ENCODE assay signal across 8 cellular contexts in the genomic region with DNA sequence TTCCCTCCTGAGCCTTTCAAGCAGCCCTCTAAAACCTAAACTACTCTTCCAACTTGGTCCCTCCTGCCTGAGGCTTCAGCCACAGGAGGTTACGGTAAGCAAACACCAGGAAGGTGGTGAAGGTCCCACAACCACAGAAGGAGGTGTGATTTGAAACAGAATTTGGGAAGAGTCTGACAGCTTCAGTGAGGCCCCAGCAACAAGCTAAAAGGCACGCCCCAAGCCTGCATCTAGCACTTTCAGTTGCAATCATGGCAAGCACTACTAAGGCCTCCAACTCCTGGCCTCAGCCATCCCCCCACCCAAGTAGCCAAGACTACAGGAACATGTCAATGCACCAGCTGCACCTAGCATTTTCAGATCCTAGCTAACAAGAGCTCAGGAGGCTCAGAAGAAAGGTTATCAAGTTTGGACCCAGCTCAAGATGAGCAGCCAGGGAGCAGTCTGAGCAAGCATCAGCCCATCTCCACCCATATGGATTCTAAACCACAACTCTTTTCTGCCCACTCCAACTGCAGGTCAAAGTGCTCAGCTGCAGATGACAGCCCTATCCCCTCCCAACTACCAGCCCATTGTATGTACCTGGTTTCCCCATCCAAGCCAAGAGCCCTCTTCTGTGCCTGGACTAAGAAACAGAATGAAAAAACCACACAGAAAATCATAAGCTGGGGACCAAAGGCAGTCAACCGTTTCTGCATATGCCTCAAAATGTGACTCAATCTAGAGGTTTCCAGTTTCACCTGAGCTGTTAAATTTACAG. TPM values are rescaled to one million over a fixed set of nuclear protein-coding genes. Genes with fewer than 3 reads are reported as not detected.
DNase-seq lines count a peak whose midpoint lies in the region; ATAC-seq and TF ChIP-seq lines count a peak whose summit lies in the region.

No MANE protein-coding gene starts in this region.

- no peaks in the 10 kb centered on the region for H3K79me1 ChIP-seq in neuronal stem cell (ENCODE audit: low read depth, low read length)

- no peak overlapping the region for H3K14ac ChIP-seq in neuronal stem cell (ENCODE audit: low read length)

- H3K27ac Mint-ChIP-seq in CD8-positive, alpha-beta memory T cell = peak overlapping the region; percentile 97 to 100 (median 99)

- peaks cover 85 to 94% (median 92%) of the 10 kb centered on the region in 3 donors for H3K4me1 Mint-ChIP-seq in CD8-positive, alpha-beta memory T cell

- ATAC-seq in GM21576 (IDR thresholded peaks at IDR 0.05; ENCODE audit: unreplicated experiment) = peak; percentile 26

- H3K4me3 ChIP-seq in CD8-positive, alpha-beta memory T cell (ENCODE audit: low read length) = peak overlapping the region; percentile 70
- H3K4me3 ChIP-seq in OCI-LY1 (ENCODE audit: low read depth, low read length, poor library complexity, severe bottlenecking) (no peak overlapping the region), neuronal stem cell (ENCODE audit: low read length in 2 of 2) (no peak overlapping the region), WERI-Rb-1 (ENCODE audit: low read depth, low read length) (no peak overlapping the region)

- H2AFZ ChIP-seq in OCI-LY1 (ENCODE audit: low read length) = no peak overlapping the region
- H2AFZ ChIP-seq in neuronal stem cell (ENCODE audit: low read length) = no peak overlapping the region

- H3K18ac ChIP-seq in neuronal stem cell (ENCODE audit: low read length) = peak overlapping the region; percentile 89

- peaks cover 89% of the 10 kb centered on the region for H3K4me1 ChIP-seq in CD8-positive, alpha-beta memory T cell (ENCODE audit: insufficient read depth, low read length)
- H3K4me1 ChIP-seq in OCI-LY1 (ENCODE audit: insufficient read depth, low read length, severe bottlenecking) (peaks cover 47% of the 10 kb centered on the region), neuronal stem cell (ENCODE audit: control insufficient read depth in 2 of 2, insufficient read depth in 1 of 2, low read depth in 1 of 2, low read length in 2 of 2) (peaks cover 40 to 42% of the 10 kb centered on the region in 2 donors)

- H3K23ac ChIP-seq in neuronal stem cell (ENCODE audit: low read depth, low read length, poor library complexity) = no peak overlapping the region

- H3K4ac ChIP-seq in neuronal stem cell (ENCODE audit: low read length) = no peak overlapping the region

- peak overlapping the region; percentile 35 for H2BK5ac ChIP-seq in neuronal stem cell (ENCODE audit: low read length)

- H3K9ac ChIP-seq in OCI-LY1 (ENCODE audit: low read length) = no peak overlapping the region; the same call in 1 of the 2 replicates
- no peak overlapping the region for H3K9ac ChIP-seq in neuronal stem cell (ENCODE audit: low read depth, low read length, poor library complexity)

- no peaks in the 10 kb centered on the region; the same call in 1 of the 2 replicates for H3F3A ChIP-seq in OCI-LY1 (ENCODE audit: insufficient read depth, low read length)

- H4K91ac ChIP-seq in neuronal stem cell (ENCODE audit: low read depth, low read length, poor library complexity) = no peak overlapping the region

- H3K4me2 ChIP-seq in OCI-LY1 (ENCODE audit: low read length) (peak overlapping the region; percentile 30; the same call in 1 of the 2 replicates), neuronal stem cell (ENCODE audit: insufficient read depth, low read length, poor library complexity, severe bottlenecking) (no peak overlapping the region)

- peaks cover 5 to 30% (median 7%) of the 10 kb centered on the region in 3 donors for H3K36me3 Mint-ChIP-seq in CD8-positive, alpha-beta memory T cell

- no peaks in the 10 kb centered on the region for H3K27me3 ChIP-seq in CD8-positive, alpha-beta memory T cell (ENCODE audit: insufficient read depth, low read length, poor library complexity, severe bottlenecking)
- no peaks in the 10 kb centered on the region for H3K27me3 ChIP-seq in OCI-LY1 (ENCODE audit: insufficient read depth, low read length)
- no peaks in the 10 kb centered on the region for H3K27me3 ChIP-seq in neuronal stem cell (ENCODE audit: control insufficient read depth in 3 of 3, insufficient read depth in 3 of 3, low read depth in 1 of 3, low read length in 3 of 3)
- no peaks in the 10 kb centered on the region for H3K27me3 ChIP-seq in WERI-Rb-1 (ENCODE audit: insufficient read depth, low read depth, severe bottlenecking)

- WGBS in neuronal stem cell (ENCODE audit: extremely low coverage in 2 of 2, insufficient read length in 2 of 2, insufficient replicate concordance in 1 of 2), 2 donors = no CpG with 5 or more reads among the region's 3 CpGs

- no peaks in the 10 kb centered on the region for H4K20me1 ChIP-seq in OCI-LY1 (ENCODE audit: insufficient read depth, low read length)

- H3K9me2 ChIP-seq in OCI-LY1 (ENCODE audit: low read depth, low read length) = no peaks in the 10 kb centered on the region

- H3K27ac ChIP-seq in CD8-positive, alpha-beta memory T cell (ENCODE audit: low read depth, low read length) = peak overlapping the region; percentile 95
- H3K27ac ChIP-seq in OCI-LY1 (ENCODE audit: low read depth, low read length, poor library complexity, severe bottlenecking) (peak overlapping the region; percentile 74), cingulate gyrus (ENCODE audit: low read depth, low read length) (peak overlapping the region; percentile 50), neuronal stem cell (replicated peaks; ENCODE audit: low read length) (peak overlapping the region; percentile 77), WERI-Rb-1 (no peak overlapping the region)

- H2BK12ac ChIP-seq in neuronal stem cell (ENCODE audit: low read length) = no peak overlapping the region

- H2AK5ac ChIP-seq in neuronal stem cell (ENCODE audit: low read depth, low read length) = peak overlapping the region; percentile 47

- no peak overlapping the region for H4K8ac ChIP-seq in neuronal stem cell (ENCODE audit: low read depth, low read length)

- peaks cover 0 to 2% of the 10 kb centered on the region in 2 donors for H3K27me3 Mint-ChIP-seq in CD8-positive, alpha-beta memory T cell

- no peaks in the 10 kb centered on the region for H3K9me3 ChIP-seq in CD8-positive, alpha-beta memory T cell (ENCODE audit: low read length)
- H3K9me3 ChIP-seq in OCI-LY1 (ENCODE audit: low read length) = no peaks in the 10 kb centered on the region
- no peaks in the 10 kb centered on the region for H3K9me3 ChIP-seq in neuronal stem cell (replicated peaks in 1 of 2; ENCODE audit: control insufficient read depth in 2 of 2, insufficient read depth in 1 of 2, low read depth in 1 of 2, low read length in 2 of 2)
- H3K9me3 ChIP-seq in WERI-Rb-1 (ENCODE audit: severe bottlenecking) = no peaks in the 10 kb centered on the region

- no peak overlapping the region for H2BK120ac ChIP-seq in neuronal stem cell (ENCODE audit: low read depth, low read length)

- H3K9me3 Mint-ChIP-seq in CD8-positive, alpha-beta memory T cell = no peaks in the 10 kb centered on the region

- TF ChIP-seq CTCF in OCI-LY1 (IDR thresholded peaks at IDR 0.05; ENCODE audit: low read length) (no peak), WERI-Rb-1 (IDR thresholded peaks at IDR 0.05; ENCODE audit: low read depth, low read length) (no peak)

- H2BK15ac ChIP-seq in neuronal stem cell (ENCODE audit: low read length) = peak overlapping the region; percentile 2

- POLR2A ChIA-PET in CD8-positive, alpha-beta memory T cell (lab: Charles Lee) = interaction anchor here (0.6 to 11.9 kb wide), 15 partner anchors 10 to 298 kb away, joined by 3 to 193 read pairs (median 4); partner anchors contain the start of genes AHNAK, B3GAT3, C11orf98 and CSKMT

- H3K4me3 Mint-ChIP-seq in CD8-positive, alpha-beta memory T cell = peak overlapping the region; percentile 80 to 95 (median 85)

- H3K79me2 ChIP-seq in OCI-LY1 (ENCODE audit: insufficient read depth, low read length) = no peaks in the 10 kb centered on the region

- peak in 2 of 5 donors; percentile 83 for DNase-seq in CD8-positive, alpha-beta memory T cell
- DNase-seq in neuronal stem cell (ENCODE audit: low spot score) (no peak), D341Med (ENCODE audit: low spot score) (no peak), cerebellar nuclear complex (lab: John Stamatoyannopoulos, UW) (no peak), WERI-Rb-1 (no peak)

- H3K36me3 ChIP-seq in CD8-positive, alpha-beta memory T cell (ENCODE audit: insufficient read depth, low read length) = peaks cover 16% of the 10 kb centered on the region
- peaks cover 70% of the 10 kb centered on the region for H3K36me3 ChIP-seq in OCI-LY1 (ENCODE audit: insufficient read depth, low read length)
- H3K36me3 ChIP-seq in neuronal stem cell (replicated peaks in 1 of 2; ENCODE audit: control insufficient read depth in 2 of 2, insufficient read depth in 2 of 2, low read length in 2 of 2) = peaks cover 25 to 60% of the 10 kb centered on the region in 2 donors
- H3K36me3 ChIP-seq in WERI-Rb-1 = peaks cover 53% of the 10 kb centered on the region

- CTCF ChIA-PET in CD8-positive, alpha-beta memory T cell (lab: Charles Lee) = interaction anchor here (0.7 to 6.7 kb wide), 15 partner anchors 10 to 324 kb away, joined by 3 to 203 read pairs (median 5); partner anchors contain the start of genes AHNAK, EEF1G, MTA2 and POLR2G

RNA-seq across cellular contexts. Expression of gene AHNAK, which starts 10.4 kb away (rescaled TPM):
- total RNA-seq in CD8-positive, alpha-beta memory T cell = 100 to 1,000 TPM; 187 to 193 TPM
- 125 TPM for polyA plus RNA-seq in CD8-positive, alpha-beta memory T cell
- polyA plus RNA-seq in neuronal stem cell (2013, experiment 1 of 2) = 6.4 TPM
- 6.9 TPM for polyA plus RNA-seq in neuronal stem cell (2013, experiment 2 of 2)

RNA-seq across cellular contexts. Expression of gene EEF1G, which starts 16.6 kb away (rescaled TPM):
- 1,000 to 10,000 TPM; 1,800 to 1,846 TPM for total RNA-seq in CD8-positive, alpha-beta memory T cell
- 1,157 TPM for polyA plus RNA-seq in CD8-positive, alpha-beta memory T cell
- 2,514 TPM for polyA plus RNA-seq in neuronal stem cell (2013, experiment 1 of 2)
- polyA plus RNA-seq in neuronal stem cell (2013, experiment 2 of 2) = 2,457 TPM

RNA-seq across cellular contexts. Expression of gene TUT1, which starts 34.3 kb away (rescaled TPM):
- total RNA-seq in CD8-positive, alpha-beta memory T cell = 10 to 100 TPM; 30.8 to 32.7 TPM
- polyA plus RNA-seq in CD8-positive, alpha-beta memory T cell = 13.7 TPM
- polyA plus RNA-seq in neuronal stem cell (2013, experiment 1 of 2) = 14.3 TPM
- polyA plus RNA-seq in neuronal stem cell (2013, experiment 2 of 2) = 14.6 TPM

RNA-seq across cellular contexts. Expression of gene MTA2, which starts 44.6 kb away (rescaled TPM):
- total RNA-seq in CD8-positive, alpha-beta memory T cell = 100 to 1,000 TPM; 248 to 263 TPM
- polyA plus RNA-seq in CD8-positive, alpha-beta memory T cell = 37.4 TPM
- polyA plus RNA-seq in neuronal stem cell (2013, experiment 1 of 2) = 61.4 TPM
- 60.5 TPM for polyA plus RNA-seq in neuronal stem cell (2013, experiment 2 of 2)

RNA-seq across cellular contexts. Expression of gene EML3, which starts 55.5 kb away (rescaled TPM):
- 100 to 1,000 TPM; 133 to 134 TPM for total RNA-seq in CD8-positive, alpha-beta memory T cell
- polyA plus RNA-seq in CD8-positive, alpha-beta memory T cell = 22.9 TPM
- 22.2 TPM for polyA plus RNA-seq in neuronal stem cell (2013, experiment 1 of 2)
- polyA plus RNA-seq in neuronal stem cell (2013, experiment 2 of 2) = 21.7 TPM
